In the genomic region with DNA sequence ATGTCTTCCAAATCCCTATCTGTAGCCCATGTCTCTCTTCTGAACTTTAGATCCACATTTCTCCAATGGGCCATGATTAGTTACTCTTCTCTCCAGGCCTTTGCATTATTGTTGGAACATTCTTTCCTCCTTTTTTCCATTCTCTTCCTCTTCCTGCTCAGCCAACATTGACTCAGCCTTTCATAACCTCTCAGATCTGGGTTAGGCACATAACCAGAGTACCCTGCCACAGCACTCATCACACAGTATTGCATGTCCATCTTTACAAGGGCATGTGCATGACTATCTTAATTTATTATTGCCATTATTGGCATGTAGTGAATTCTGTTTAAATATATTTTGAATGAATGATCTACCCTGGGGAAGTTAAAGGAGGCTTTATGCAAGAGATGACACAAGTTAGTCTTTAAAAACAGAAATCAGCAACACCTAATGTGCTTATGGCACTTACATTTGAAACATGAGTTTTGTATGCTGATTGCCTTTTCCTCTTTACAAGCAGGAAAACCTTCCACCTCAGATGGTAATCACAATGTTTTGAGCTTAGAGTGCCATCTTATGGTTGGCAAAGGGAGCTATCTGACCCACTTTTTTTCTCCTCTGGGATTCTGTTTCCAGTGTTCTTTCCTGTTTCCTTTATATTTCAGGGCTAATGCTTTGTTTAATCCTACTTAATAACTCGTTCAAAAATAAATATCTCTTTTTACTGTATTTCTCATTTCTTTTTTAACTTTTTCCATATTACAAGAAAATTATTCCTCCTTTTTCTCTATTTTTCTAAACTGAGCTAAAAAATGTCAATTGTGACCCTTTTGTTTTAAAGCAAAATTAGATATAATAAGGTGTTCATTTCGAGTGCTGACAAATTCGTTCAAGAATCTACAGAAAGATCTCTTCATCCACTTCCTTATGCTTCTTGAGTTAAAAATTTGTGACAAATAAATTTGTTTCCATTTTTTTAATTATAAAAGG, we compare ENCODE assay signal across 8 cellular contexts.
DNase-seq lines count a peak whose midpoint lies in the region; ATAC-seq and TF ChIP-seq lines count a peak whose summit lies in the region.

No MANE protein-coding gene starts in this region.

- H3K9ac ChIP-seq in parathyroid adenoma, result no peak overlapping the region

- no peak overlapping the region for H3K4me3 Mint-ChIP-seq in CD14-positive monocyte

- BruUV-seq in OCI-LY7 (replicated peaks; lab: Mats Ljungman, UMichigan), result no TSS peak

- no peaks in the 10 kb centered on the region for H3K9me2 ChIP-seq in OCI-LY7 (ENCODE audit: insufficient read depth, low read length)

- H2AFZ ChIP-seq in OCI-LY7 (ENCODE audit: low read length) (no peak overlapping the region), parathyroid adenoma (no peak overlapping the region)

- no peaks in the 10 kb centered on the region for H4K20me1 ChIP-seq in OCI-LY7 (ENCODE audit: insufficient read depth, low read length)

- H3K27ac ChIP-seq in OCI-LY7 (ENCODE audit: low read depth, low read length, poor library complexity, severe bottlenecking) (no peak overlapping the region), parathyroid adenoma (no peak overlapping the region)

- no peaks in the 10 kb centered on the region for H3K27me3 ChIP-seq in parathyroid adenoma (ENCODE audit: control insufficient read depth, insufficient read depth, low read length)

- H3K36me3 ChIP-seq in OCI-LY7 (ENCODE audit: insufficient read depth, low read length), result peaks cover 90% of the 10 kb centered on the region
- no peaks in the 10 kb centered on the region for H3K36me3 ChIP-seq in parathyroid adenoma (ENCODE audit: control insufficient read depth, insufficient read depth, low read length)

- H3K27me3 Mint-ChIP-seq in CD14-positive monocyte (ENCODE audit: low read depth in 3 of 3), result no peaks in the 10 kb centered on the region

- POLR2A ChIA-PET in OCI-LY7 (lab: Charles Lee), result interaction anchor here (0.5 to 1.2 kb wide), 3 partner anchors 13 to 229 kb away, joined by 3 to 5 read pairs (median 3); partner anchors contain the start of gene CHD9

- intact Hi-C loops in CD14-positive monocyte (cut with micrococcal nuclease), result no loop called here
- intact Hi-C loops in OCI-LY7 (cut with micrococcal nuclease; ENCODE audit: unreplicated experiment), result loop anchor here (1.0 to 10.0 kb wide), 2 partner anchors 228 to 358 kb away; no protein-coding TSS in a partner anchor

- no peak overlapping the region for H3K27ac Mint-ChIP-seq in CD14-positive monocyte

- H3K9me3 ChIP-seq in OCI-LY7 (ENCODE audit: low read length) (no peaks in the 10 kb centered on the region), parathyroid adenoma (ENCODE audit: control insufficient read depth, low read length) (no peaks in the 10 kb centered on the region)

- CTCF ChIA-PET in OCI-LY7 (lab: Charles Lee; ENCODE audit: unreplicated experiment), result no interaction called here

- TF ChIP-seq CTCF in CD14-positive monocyte (IDR thresholded peaks at IDR 0.05), result peak; percentile 34
- peak; percentile 42 for TF ChIP-seq CTCF in HFF-Myc (IDR thresholded peaks at IDR 0.05; ENCODE audit: low read depth, low read length, missing control alignments)
- peak; percentile 85 for TF ChIP-seq CTCF in OCI-LY7 (conservative IDR thresholded peaks at IDR 0.05; ENCODE audit: low read length)
- TF ChIP-seq CTCF in epithelial cell of proximal tubule (conservative IDR thresholded peaks at IDR 0.05; ENCODE audit: low read depth, low read length), result peak; percentile 71
- TF ChIP-seq CTCF in parathyroid adenoma (IDR thresholded peaks at IDR 0.05), result peak; percentile 42

- H3K36me3 Mint-ChIP-seq in CD14-positive monocyte, result peaks cover 26 to 32% of the 10 kb centered on the region in 2 donors

- H3K4me3 ChIP-seq in HFF-Myc (replicated peaks; ENCODE audit: low read depth, low read length), result no peak overlapping the region
- H3K4me3 ChIP-seq in OCI-LY7 (ENCODE audit: low read depth, low read length, poor library complexity, severe bottlenecking), result no peak overlapping the region
- H3K4me3 ChIP-seq in epithelial cell of proximal tubule (ENCODE audit: low read depth, low read length), result no peak overlapping the region
- no peak overlapping the region for H3K4me3 ChIP-seq in parathyroid adenoma (ENCODE audit: low read depth, low read length)

- peaks cover 0 to 2% (median 0%) of the 10 kb centered on the region in 7 donors for H3K9me3 Mint-ChIP-seq in CD14-positive monocyte

- H3K4me2 ChIP-seq in OCI-LY7 (ENCODE audit: low read length) (no peak overlapping the region), parathyroid adenoma (ENCODE audit: low read length) (no peak overlapping the region)

- H3K4me1 ChIP-seq in OCI-LY7 (ENCODE audit: insufficient read depth, low read length, poor library complexity, severe bottlenecking) (no peaks in the 10 kb centered on the region), parathyroid adenoma (peaks cover 4% of the 10 kb centered on the region)

- no peaks in the 10 kb centered on the region for H3K4me1 Mint-ChIP-seq in CD14-positive monocyte

- DNase-seq in CD14-positive monocyte (ENCODE audit: low spot score) (no peak), HFF-Myc (ENCODE audit: extremely low read depth, low read depth) (peak; percentile 22), OCI-LY7 (ENCODE audit: low spot score) (peak; percentile 47), epithelial cell of proximal tubule (ENCODE audit: low read depth) (no peak), NCI-H146 treated with DMSO at 0.1 percent for 48 hours (lab: John Stamatoyannopoulos, UW; ENCODE audit: unreplicated experiment) (no peak), NK-92 (lab: John Stamatoyannopoulos, UW; ENCODE audit: unreplicated experiment) (no peak)

- H3K79me2 ChIP-seq in OCI-LY7 (ENCODE audit: insufficient read depth, low read depth, low read length) (no peaks in the 10 kb centered on the region), parathyroid adenoma (no peaks in the 10 kb centered on the region)

- no peak for ATAC-seq in GM18909 (IDR thresholded peaks at IDR 0.05; ENCODE audit: poor library complexity, unreplicated experiment)

Comparison
In these comparisons a context has a peak if more than half of its experiments do, and no peak if none do; other contexts are left out.
1. DNase-seq: peak in HFF-Myc (single experiment) and OCI-LY7 (single experiment); none in CD14-positive monocyte (single experiment), epithelial cell of proximal tubule (single experiment), NCI-H146 treated with DMSO at 0.1 percent for 48 hours (single experiment) and NK-92 (single experiment).
2. CTCF ChIP-seq: peak in every context shown above with its lines; median percentile 85 in OCI-LY7; 71 in epithelial cell of proximal tubule; 42 in HFF-Myc; 42 in parathyroid adenoma; 34 in CD14-positive monocyte.